Comparison of ENCODE assay signal across 8 cellular contexts in genomic region chr20:63894358-63895201, GRCh38. TPM values are rescaled to one million over a fixed set of nuclear protein-coding genes. Genes with fewer than 3 reads are reported as not detected.
DNase-seq lines count a peak whose midpoint lies in the region; ATAC-seq and TF ChIP-seq lines count a peak whose summit lies in the region.

Gene DNAJC5, plus strand, starts transcription at chr20:63895126. Its CDS starts 33,220 bp downstream, at chr20:63928346.

- intact Hi-C loops in testis (cut with DNase I; ENCODE audit: low total_unique reads), result no loop called here

- peak within 1 kb of the TSS; percentile 93 for H3K27ac Mint-ChIP-seq in activated naive CD8-positive, alpha-beta T cell treated with anti-CD3 and anti-CD28 coated beads, Interleukin-2, amount 10 ng/mL, durations not matched to agents 7 days and 5 days
- peak within 1 kb of the TSS; percentile 73 for H3K27ac Mint-ChIP-seq in glutamatergic neuron (ENCODE audit: unreplicated experiment)
- peak within 1 kb of the TSS; percentile 85 for H3K27ac Mint-ChIP-seq in osteocyte (ENCODE audit: unreplicated experiment)

- WGBS in testis, 2 donors, result 1 to 2% methylated on average over 22 to 57 of the region's 82 CpGs

- no peaks in the 10 kb centered on the region for H3K36me3 ChIP-seq in testis (ENCODE audit: low read depth, missing control alignments)

- H3K9me3 ChIP-seq in testis, result no peaks in the 10 kb centered on the region

- POLR2A ChIA-PET in activated naive CD8-positive, alpha-beta T cell treated with anti-CD3 and anti-CD28 coated beads, Interleukin-2, amount 10 ng/mL, durations not matched to agents 7 days and 5 days (lab: Charles Lee), result interaction anchor here (0.6 to 1.4 kb wide), 5 partner anchors 29 to 373 kb away, joined by 3 to 6 read pairs (median 3); partner anchors contain the start of genes RTEL1 and TPD52L2

- peaks cover 32% of the 10 kb centered on the region for H3K4me1 ChIP-seq in testis

- ATAC-seq in HG02642 (IDR thresholded peaks at IDR 0.05; ENCODE audit: poor library complexity, unreplicated experiment), result peak; percentile 92
- peak; percentile 84 for ATAC-seq in activated naive CD8-positive, alpha-beta T cell treated with anti-CD3 and anti-CD28 coated beads, Interleukin-2, amount 10 ng/mL, durations not matched to agents 7 days and 5 days (ENCODE audit: low read depth)

- DNase-seq in NCI-H1105 treated with DMSO at 0.1 percent for 48 hours (lab: John Stamatoyannopoulos, UW) (peak; percentile 88), SW 1271 (lab: John Stamatoyannopoulos, UW) (peak; percentile 77 to 90), glutamatergic neuron (peak; percentile 92), osteocyte (ENCODE audit: extremely low spot score, unreplicated experiment) (peak; percentile 99), testis (peak; percentile 96)
- peak; percentile 98 for DNase-seq in activated naive CD8-positive, alpha-beta T cell treated with anti-CD3 and anti-CD28 coated beads, Interleukin-2, amount 10 ng/mL, durations not matched to agents 7 days and 5 days

- no peaks in the 10 kb centered on the region for H3K9me3 Mint-ChIP-seq in activated naive CD8-positive, alpha-beta T cell treated with anti-CD3 and anti-CD28 coated beads, Interleukin-2, amount 10 ng/mL, durations not matched to agents 7 days and 5 days
- H3K9me3 Mint-ChIP-seq in glutamatergic neuron (ENCODE audit: unreplicated experiment) (peaks cover 10% of the 10 kb centered on the region), osteocyte (ENCODE audit: unreplicated experiment) (no peaks in the 10 kb centered on the region)

- peak within 1 kb of the TSS; percentile 18 to 83 for H3K27ac ChIP-seq in testis

- peak; percentile 36 for TF ChIP-seq POLR2A in GM10847 (IDR thresholded peaks at IDR 0.05; ENCODE audit: extremely low read depth, insufficient read length)
- no peak for TF ChIP-seq POLR2A in testis (IDR thresholded peaks at IDR 0.05)

- peak within 1 kb of the TSS; percentile 59 to 75 for H3K4me3 ChIP-seq in testis

- H3K27me3 ChIP-seq in testis, result no peaks in the 10 kb centered on the region

- peaks cover 30% of the 10 kb centered on the region for H3K4me1 Mint-ChIP-seq in activated naive CD8-positive, alpha-beta T cell treated with anti-CD3 and anti-CD28 coated beads, Interleukin-2, amount 10 ng/mL, durations not matched to agents 7 days and 5 days
- H3K4me1 Mint-ChIP-seq in glutamatergic neuron (ENCODE audit: low read depth, unreplicated experiment) (peaks cover 18% of the 10 kb centered on the region), osteocyte (ENCODE audit: unreplicated experiment) (peaks cover 30% of the 10 kb centered on the region)

- H3K36me3 Mint-ChIP-seq in activated naive CD8-positive, alpha-beta T cell treated with anti-CD3 and anti-CD28 coated beads, Interleukin-2, amount 10 ng/mL, durations not matched to agents 7 days and 5 days, result peaks cover 19% of the 10 kb centered on the region
- H3K36me3 Mint-ChIP-seq in glutamatergic neuron (ENCODE audit: unreplicated experiment), result no peaks in the 10 kb centered on the region
- peaks cover 17% of the 10 kb centered on the region for H3K36me3 Mint-ChIP-seq in osteocyte (ENCODE audit: unreplicated experiment)

- no peak for TF ChIP-seq CTCF in glutamatergic neuron (IDR thresholded peaks at IDR 0.05; ENCODE audit: partially characterized antibody, unreplicated experiment)
- TF ChIP-seq CTCF in osteocyte (IDR thresholded peaks at IDR 0.05), result no peak
- no peak for TF ChIP-seq CTCF in testis (IDR thresholded peaks at IDR 0.05)

- no peaks in the 10 kb centered on the region for H3K27me3 Mint-ChIP-seq in activated naive CD8-positive, alpha-beta T cell treated with anti-CD3 and anti-CD28 coated beads, Interleukin-2, amount 10 ng/mL, durations not matched to agents 7 days and 5 days
- H3K27me3 Mint-ChIP-seq in glutamatergic neuron (ENCODE audit: unreplicated experiment), result peaks cover 12% of the 10 kb centered on the region
- no peaks in the 10 kb centered on the region for H3K27me3 Mint-ChIP-seq in osteocyte (ENCODE audit: unreplicated experiment)

- peak within 1 kb of the TSS; percentile 92 for H3K4me3 Mint-ChIP-seq in activated naive CD8-positive, alpha-beta T cell treated with anti-CD3 and anti-CD28 coated beads, Interleukin-2, amount 10 ng/mL, durations not matched to agents 7 days and 5 days
- H3K4me3 Mint-ChIP-seq in glutamatergic neuron (ENCODE audit: unreplicated experiment) (peak within 1 kb of the TSS; percentile 95), osteocyte (ENCODE audit: unreplicated experiment) (peak within 1 kb of the TSS; percentile 88)

RNA-seq across cellular contexts. Expression of gene DNAJC5, which starts in this region (rescaled TPM):
- total RNA-seq in activated naive CD8-positive, alpha-beta T cell treated with anti-CD3 and anti-CD28 coated beads, Interleukin-2, amount 10 ng/mL, durations not matched to agents 7 days and 5 days, result 10 to 100 TPM; 48.3 to 49.2 TPM
- total RNA-seq in glutamatergic neuron (ENCODE audit: unreplicated experiment), result 57.9 TPM
- total RNA-seq in osteocyte, result 41.2 and 42.7 TPM in 2 replicates
- 10 to 100 TPM; 58.2 to 64.8 TPM for total RNA-seq in testis
- polyA plus RNA-seq in testis (ENCODE audit: insufficient read depth, low read depth, low replicate concordance), result 35.6 TPM

Comparison
In these comparisons a context has a peak if more than half of its experiments do, and no peak if none do; other contexts are left out.
1. Peak in every context shown above with its lines: DNase-seq, ATAC-seq, H3K4me3 ChIP-seq and H3K27ac ChIP-seq.